12 cellular contexts compared by ENCODE assay signal in the genomic region with DNA sequence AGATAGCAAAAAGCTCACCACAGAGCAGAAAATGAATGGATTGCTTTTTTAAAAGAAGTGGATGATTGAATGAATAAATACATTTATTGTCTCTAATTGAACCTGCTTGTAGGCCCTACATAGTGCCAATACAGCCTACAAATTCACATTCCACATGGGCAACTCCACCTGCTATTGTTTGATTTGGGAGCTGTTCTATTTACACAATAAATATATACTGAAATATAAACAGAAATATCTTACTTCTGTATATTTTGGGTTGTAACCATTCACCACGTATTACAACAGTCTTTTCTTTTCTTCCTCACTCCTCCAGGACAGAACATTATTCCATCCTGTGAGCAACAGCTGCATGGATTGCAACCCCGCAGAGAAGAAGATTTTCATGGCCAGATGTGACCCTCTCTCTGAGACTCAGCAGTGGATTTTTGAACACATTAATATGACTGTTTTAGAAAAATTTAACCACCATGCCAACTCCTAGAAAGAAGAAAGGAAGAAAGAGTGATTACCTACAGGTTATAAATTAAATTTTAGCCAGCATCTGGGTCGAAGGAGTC.
DNase-seq lines count a peak whose midpoint lies in the region; ATAC-seq, FAIRE-seq and TF ChIP-seq lines count a peak whose summit lies in the region.
"Had no signal": no experiment of that assay in that cellular context is flagged by ENCODE, and none has a peak within 500 bp of the region (broad histone marks: within the 10 kb centered on the region; RNA-seq: fewer than 3 reads in every experiment).

No MANE protein-coding gene starts in this region.

- H3K36me3 ChIP-seq in HUES48 (ENCODE audit: control insufficient read depth, insufficient read depth, low read length) (no peaks in the 10 kb centered on the region), K562 (ENCODE audit: control insufficient read depth, insufficient read depth, low read length) (no peaks in the 10 kb centered on the region), HAP-1 (replicated peaks) (no peaks in the 10 kb centered on the region)
- H3K36me3 ChIP-seq: tibial nerve had no signal

- no peak for TF ChIP-seq EP300 in K562 (IDR thresholded peaks at IDR 0.05; ENCODE audit: low read length)

- H3K4me3 Mint-ChIP-seq in progenitor cell of endocrine pancreas (ENCODE audit: low read depth), result no peak overlapping the region
- H3K4me3 Mint-ChIP-seq: immature natural killer cell had no signal

- H3K27me3 Mint-ChIP-seq in progenitor cell of endocrine pancreas, result no peaks in the 10 kb centered on the region

- CTCF ChIA-PET in K562 (lab: Yijun Ruan, JAX; ENCODE audit: low intra/inter-chr PET ratio), result no interaction called here

- ATAC-seq in GM18498 (IDR thresholded peaks at IDR 0.05; ENCODE audit: unreplicated experiment), result peak; percentile 18
- no peak; the same call in 2 of the 3 replicates for ATAC-seq in K562
- ATAC-seq in GM21529 (IDR thresholded peaks at IDR 0.05; ENCODE audit: unreplicated experiment), result no peak

- no peaks in the 10 kb centered on the region for H3K79me2 ChIP-seq in K562 (ENCODE audit: control insufficient read depth, insufficient read depth, low read length)

- peaks cover 27% of the 10 kb centered on the region for H3K4me1 ChIP-seq in HUES48 (ENCODE audit: control insufficient read depth, insufficient read depth, low read length)
- H3K4me1 ChIP-seq in K562 (replicated peaks in 1 of 2; ENCODE audit: control insufficient read depth in 2 of 2, insufficient read depth in 2 of 2, low read length in 2 of 2), result no peaks in the 10 kb centered on the region; a peak in 1 of 5 replicates
- peaks cover 7% of the 10 kb centered on the region for H3K4me1 ChIP-seq in HAP-1

- no TSS peak for BruUV-seq in K562 (replicated peaks; lab: Mats Ljungman, UMichigan)

- H3K4me1 Mint-ChIP-seq in progenitor cell of endocrine pancreas (ENCODE audit: low read depth), result peaks cover 27% of the 10 kb centered on the region
- H3K4me1 Mint-ChIP-seq: immature natural killer cell had no signal

- no peak overlapping the region for H3K4me2 ChIP-seq in K562 (ENCODE audit: insufficient read depth, low read length)

- 17% methylated on average over 3 of the region's 3 CpGs for WGBS in K562 (ENCODE audit: insufficient coverage, low coverage, missing lambda C conversion rate)

- H3K27ac ChIP-seq in HUES48 (ENCODE audit: low read depth, low read length) (peak overlapping the region; percentile 14), K562 (ENCODE audit: extremely low read depth, low read depth, low read length) (no peak overlapping the region)

- DNase-seq in K562 (ENCODE audit: extremely low read depth in 1 of 4, low spot score in 3 of 4), result no peak
- DNase-seq in progenitor cell of endocrine pancreas (ENCODE audit: low spot score, unreplicated experiment), result no peak
- DNase-seq in HAP-1 (ENCODE audit: low spot score in 2 of 2), result no peak
- no peak for DNase-seq in GM12891 (ENCODE audit: insufficient read length, low spot score)
- DNase-seq in activated CD8-positive, alpha-beta memory T cell treated with anti-CD3 and anti-CD28 coated beads, Interleukin-2, amount 50 U/mL, for 4 hours, result no peak
- DNase-seq: immature natural killer cell, NCI-H2107 had no signal

- TF ChIP-seq POLR2A in K562 (conservative IDR thresholded peaks at IDR 0.05) (no peak), GM12891 (IDR thresholded peaks at IDR 0.05; ENCODE audit: low read depth, low read length) (no peak)

- no peaks in the 10 kb centered on the region for H4K20me1 ChIP-seq in K562 (replicated peaks; ENCODE audit: control insufficient read depth, insufficient read depth, low read length)

- in situ Hi-C loops in K562 (cut with MboI) (no loop called here), HAP-1 (cut with MboI; ENCODE audit: low sequenced_read_pairs) (no loop called here)

- H2AFZ ChIP-seq in K562 (ENCODE audit: low read depth, low read length), result peak overlapping the region; percentile 74

- peaks cover 3% of the 10 kb centered on the region for H3K9me3 Mint-ChIP-seq in progenitor cell of endocrine pancreas (ENCODE audit: low read depth)

- H3K9me1 ChIP-seq in K562 (ENCODE audit: control insufficient read depth, insufficient read depth, low read length), result no peaks in the 10 kb centered on the region

- FAIRE-seq in K562 (lab: Jason Lieb, UNC) (no peak), GM12891 (lab: Jason Lieb, UNC) (no peak)
- FAIRE-seq: D721Med had no signal

- no peaks in the 10 kb centered on the region for H3K9me3 ChIP-seq in HUES48 (ENCODE audit: control insufficient read depth, insufficient read depth, low read length)
- no peaks in the 10 kb centered on the region for H3K9me3 ChIP-seq in K562 (replicated peaks; ENCODE audit: control insufficient read depth, insufficient read depth, low read depth, low read length)
- no peaks in the 10 kb centered on the region for H3K9me3 ChIP-seq in HAP-1
- H3K9me3 ChIP-seq: tibial nerve had no signal

- POLR2A ChIA-PET in K562 (lab: Yijun Ruan, JAX), result interaction anchor here (1.6 to 2.0 kb wide), 2 partner anchors 10 to 15 kb away, joined by 6 to 7 read pairs; no protein-coding TSS in a partner anchor

- TF ChIP-seq CTCF in K562 (IDR thresholded peaks at IDR 0.05 in 2 of 3, conservative IDR thresholded peaks at IDR 0.05 in 1 of 3; ENCODE audit: insufficient read depth in 2 of 3, low read depth in 1 of 3, low read length in 3 of 3) (no peak), progenitor cell of endocrine pancreas (IDR thresholded peaks at IDR 0.05; ENCODE audit: unreplicated experiment) (no peak)

- H3K27ac Mint-ChIP-seq in progenitor cell of endocrine pancreas, result peak overlapping the region; percentile 56
- H3K27ac Mint-ChIP-seq: immature natural killer cell had no signal

- no peaks in the 10 kb centered on the region for H3K36me3 Mint-ChIP-seq in progenitor cell of endocrine pancreas (ENCODE audit: insufficient read depth)
- H3K36me3 Mint-ChIP-seq: immature natural killer cell had no signal

- H3K9ac ChIP-seq in HUES48 (ENCODE audit: low read depth, low read length) (no peak overlapping the region), K562 (ENCODE audit: insufficient read depth in 1 of 2, low read depth in 2 of 2, low read length in 2 of 2) (no peak overlapping the region)

- no peak for TF ChIP-seq RAD21 in K562 (CRISPR knock-in tag; conservative IDR thresholded peaks at IDR 0.05 in 1 of 2, IDR thresholded peaks at IDR 0.05 in 1 of 2)

- H3K4me3 ChIP-seq in HUES48 (ENCODE audit: low read depth, low read length) (no peak overlapping the region), K562 (no peak overlapping the region), HAP-1 (no peak overlapping the region)
- H3K4me3 ChIP-seq: tibial nerve had no signal

- no peaks in the 10 kb centered on the region for H3K27me3 ChIP-seq in HUES48 (ENCODE audit: control insufficient read depth, insufficient read depth, low read length)
- no peaks in the 10 kb centered on the region for H3K27me3 ChIP-seq in K562 (ENCODE audit: control insufficient read depth in 2 of 2, insufficient read depth in 2 of 2, low read length in 2 of 2)
- H3K27me3 ChIP-seq in HAP-1 (ENCODE audit: low read depth), result peaks cover 14% of the 10 kb centered on the region; the same call in 1 of the 2 replicates
- H3K27me3 ChIP-seq: tibial nerve had no signal

- intact Hi-C loops in K562 (cut with micrococcal nuclease), result loop anchor here (5.0 kb wide), 2 partner anchors 83 to 128 kb away; a partner anchor contains a TSS

TF ChIP-seq in K562, 482 proteins besides CTCF, POLR2A, EP300 and RAD21 (continues in another document):
- no peak for TF ChIP-seq ZNF23 (CRISPR knock-in tag; IDR thresholded peaks at IDR 0.05)
- TF ChIP-seq SMAD2 (IDR thresholded peaks at IDR 0.05; ENCODE audit: low read depth, low read length), result no peak
- TF ChIP-seq ZNF140 (CRISPR knock-in tag; IDR thresholded peaks at IDR 0.05), result no peak
- TF ChIP-seq ILK (tag; IDR thresholded peaks at IDR 0.05; ENCODE audit: borderline replicate concordance, low read depth), result no peak
- no peak for TF ChIP-seq GTF2F1 (IDR thresholded peaks at IDR 0.05; ENCODE audit: low read depth, low read length)
- no peak for TF ChIP-seq PML (IDR thresholded peaks at IDR 0.05; ENCODE audit: low read length)
- TF ChIP-seq GTF2A2 (tag; IDR thresholded peaks at IDR 0.05), result no peak
- TF ChIP-seq, protein P1, sequence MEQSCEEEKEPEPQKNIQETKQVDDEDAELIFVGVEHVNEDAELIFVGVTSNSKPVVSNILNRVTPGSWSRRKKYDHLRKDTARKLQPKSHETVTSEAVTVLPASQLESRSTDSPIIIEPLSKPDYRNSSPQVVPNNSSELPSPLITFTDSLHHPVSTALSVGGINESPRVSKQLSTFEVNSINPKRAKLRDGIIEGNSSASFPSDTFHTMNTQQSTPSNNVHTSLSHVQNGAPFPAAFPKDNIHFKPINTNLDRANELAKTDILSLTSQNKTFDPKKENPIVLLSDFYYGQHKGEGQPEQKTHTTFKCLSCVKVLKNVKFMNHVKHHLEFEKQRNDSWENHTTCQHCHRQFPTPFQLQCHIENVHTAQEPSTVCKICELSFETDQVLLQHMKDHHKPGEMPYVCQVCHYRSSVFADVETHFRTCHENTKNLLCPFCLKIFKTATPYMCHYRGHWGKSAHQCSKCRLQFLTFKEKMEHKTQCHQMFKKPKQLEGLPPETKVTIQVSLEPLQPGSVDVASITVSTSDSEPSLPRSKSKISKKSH (CRISPR knock-in tag; IDR thresholded peaks at IDR 0.05), result no peak
- no peak for TF ChIP-seq MAFK (IDR thresholded peaks at IDR 0.05; ENCODE audit: low read length)

TF ChIP-seq in GM12891, 5 proteins besides CTCF, POLR2A, EP300 and RAD21:
- no peak for TF ChIP-seq PAX5 (IDR thresholded peaks at IDR 0.05; ENCODE audit: insufficient read depth, low read length, severe bottlenecking)
- TF ChIP-seq TAF1 (IDR thresholded peaks at IDR 0.05; ENCODE audit: low read depth, low read length), result no peak
- no peak for TF ChIP-seq POLR2AphosphoS5 (IDR thresholded peaks at IDR 0.05; ENCODE audit: low read depth, low read length)
- no peak for TF ChIP-seq SPI1 (IDR thresholded peaks at IDR 0.05; ENCODE audit: low read depth, low read length)
- no peak for TF ChIP-seq POU2F2 (IDR thresholded peaks at IDR 0.05; ENCODE audit: low read depth, low read length)
